Comparison of ENCODE assay signal across 20 cellular contexts in genomic region chr4:28386776-28387175, GRCh38.
DNase-seq lines count a peak whose midpoint lies in the region; ATAC-seq, FAIRE-seq and TF ChIP-seq lines count a peak whose summit lies in the region.
"Had no signal": no experiment of that assay in that cellular context is flagged by ENCODE, and none has a peak within 500 bp of the region (broad histone marks: within the 10 kb centered on the region; RNA-seq: fewer than 3 reads in every experiment).

No MANE protein-coding gene starts in this region.

- no peaks in the 10 kb centered on the region for H3K27me3 ChIP-seq in GM12878 (replicated peaks in 1 of 2; ENCODE audit: control insufficient read depth in 2 of 2, insufficient read depth in 2 of 2, low read length in 1 of 2)
- H3K27me3 ChIP-seq: BE2C had no signal

- H3K79me2 ChIP-seq in GM12878 (ENCODE audit: control insufficient read depth, insufficient read depth, low read length): no peaks in the 10 kb centered on the region

- SMC1A ChIA-PET in GM12878 (lab: Charles Lee; ENCODE audit: uncharacterized antibody, unreplicated experiment): interaction anchor here (1.0 to 2.5 kb wide), 3 partner anchors 138 to 174 kb away, joined by 3 to 16 read pairs (median 4); no protein-coding TSS in a partner anchor

- BruUV-seq in GM12878 (replicated peaks; lab: Mats Ljungman, UMichigan): no TSS peak

- no peak for FAIRE-seq in GM12891 (lab: Jason Lieb, UNC)
- FAIRE-seq in GM12878 (lab: Jason Lieb, UNC): no peak
- FAIRE-seq: H1 had no signal

- POLR2A ChIA-PET in GM12878 (lab: Charles Lee): interaction anchor here (0.8 kb wide), 1 partner anchor 358 kb away, joined by 4 read pairs; no protein-coding TSS in a partner anchor

- TF ChIP-seq POLR2A in GM12891 (IDR thresholded peaks at IDR 0.05; ENCODE audit: low read depth, low read length) (no peak), GM12878 (IDR thresholded peaks at IDR 0.05; ENCODE audit: low read depth, low read length) (no peak)

- no peak overlapping the region for H3K27ac ChIP-seq in GM12878 (ENCODE audit: control insufficient read depth, insufficient read depth)

- no peak overlapping the region for H3K9ac ChIP-seq in GM12878 (ENCODE audit: control insufficient read depth, insufficient read depth, low read length)

- H3K36me3 ChIP-seq in GM12878 (ENCODE audit: control insufficient read depth in 2 of 2, insufficient read depth in 2 of 2, low read length in 1 of 2): no peaks in the 10 kb centered on the region
- H3K36me3 ChIP-seq: BE2C, HAP-1 had no signal

- DNase-seq in NOMO-1 treated with DMSO at 0.1 percent for 48 hours (lab: John Stamatoyannopoulos, UW; ENCODE audit: unreplicated experiment): peak; percentile 8
- no peak for DNase-seq in NOMO-1 treated with dmso at 0.1 percent for 144 hours (lab: John Stamatoyannopoulos, UW; ENCODE audit: unreplicated experiment)
- DNase-seq in GM12891 (ENCODE audit: insufficient read length, low spot score): no peak
- DNase-seq in MV-4-11 (lab: John Stamatoyannopoulos, UW): peak; percentile 69
- no peak for DNase-seq in GM12878 (ENCODE audit: low read depth, low spot score)
- no peak for DNase-seq in NCI-H1694 treated with DMSO at 0.1 percent for 48 hours (lab: John Stamatoyannopoulos, UW)
- no peak for DNase-seq in amniotic stem cell (lab: John Stamatoyannopoulos, UW)
- no peak for DNase-seq in NCI-H1417 treated with DMSO at 0.1 percent for 48 hours (lab: John Stamatoyannopoulos, UW)
- DNase-seq: 8988T; BE2C; C1 segment of cervical spinal cord; CD4-positive, CD25-positive, alpha-beta regulatory T cell; CD8-positive, alpha-beta memory T cell; COR-L47; DMS 273 treated with DMSO at 0.1 percent for 48 hours; DMS53; DND-41; EL had no signal

- CTCF ChIA-PET in GM12878 (lab: Yijun Ruan, JAX): no interaction called here

- in situ Hi-C loops in GM12878 (cut with MboI): no loop called here

- no peaks in the 10 kb centered on the region for H3K4me1 ChIP-seq in GM12878 (ENCODE audit: control insufficient read depth, insufficient read depth, low read length)
- H3K4me1 ChIP-seq: BE2C, HAP-1 had no signal

- peak; percentile 63 for ATAC-seq in GM12878

- no peaks in the 10 kb centered on the region for H4K20me1 ChIP-seq in GM12878 (ENCODE audit: control insufficient read depth, insufficient read depth)

- TF ChIP-seq CTCF in GM12878 (IDR thresholded peaks at IDR 0.05 in 2 of 3, conservative IDR thresholded peaks at IDR 0.05 in 1 of 3; ENCODE audit: control insufficient read depth in 2 of 3, extremely low read depth in 1 of 3, insufficient read depth in 1 of 3, low read depth in 3 of 3, low read length in 3 of 3): no peak

- H2AFZ ChIP-seq in GM12878 (ENCODE audit: control insufficient read depth, low read depth, low read length): no peak overlapping the region

- TF ChIP-seq RAD21 in GM12878 (IDR thresholded peaks at IDR 0.05; ENCODE audit: insufficient read depth, low read depth, low read length): no peak

- no peaks in the 10 kb centered on the region for H3K9me3 ChIP-seq in GM12878 (replicated peaks; ENCODE audit: control insufficient read depth, insufficient read depth, low read length)
- H3K9me3 ChIP-seq: BE2C had no signal

- RAD21 ChIA-PET in GM12878 (lab: Charles Lee; ENCODE audit: unreplicated experiment): interaction anchor here (0.7 to 3.1 kb wide), 6 partner anchors 12 to 161 kb away, joined by 3 to 27 read pairs (median 6); no protein-coding TSS in a partner anchor

- TF ChIP-seq EP300 in GM12878 (IDR thresholded peaks at IDR 0.05; ENCODE audit: borderline replicate concordance in 1 of 2, control insufficient read depth in 1 of 2, low read depth in 2 of 2, low read length in 2 of 2): peak in 1 of 2 experiments; percentile 27; a peak in 1 of 4 replicates

- no peak overlapping the region for H3K4me2 ChIP-seq in GM12878 (ENCODE audit: control insufficient read depth, insufficient read depth)

- intact Hi-C loops in GM12878 (cut with micrococcal nuclease; ENCODE audit: unreplicated experiment): no loop called here

- no peak overlapping the region for H3K4me3 ChIP-seq in GM12878
- H3K4me3 ChIP-seq: HAP-1 had no signal

TF ChIP-seq in GM12891, 5 proteins besides CTCF, POLR2A, EP300 and RAD21:
- TF ChIP-seq POLR2AphosphoS5 (IDR thresholded peaks at IDR 0.05; ENCODE audit: low read depth, low read length): no peak
- 0 out of 2 replicates have a peak, but pooled peaks have one; percentile 10 for TF ChIP-seq SPI1 (IDR thresholded peaks at IDR 0.05; ENCODE audit: low read depth, low read length)
TF ChIP-seq in GM12891: peak in this region for 1.

TF ChIP-seq in GM12878, 131 proteins besides CTCF, POLR2A, EP300 and RAD21:
- TF ChIP-seq ATF3 (IDR thresholded peaks at IDR 0.05; ENCODE audit: borderline replicate concordance, extremely low read depth, low read depth, low read length) (no peak), ZNF24 (IDR thresholded peaks at IDR 0.05) (peak; percentile 65), RB1 (IDR thresholded peaks at IDR 0.05; ENCODE audit: borderline replicate concordance) (no peak), TARDBP (IDR thresholded peaks at IDR 0.05; ENCODE audit: borderline replicate concordance) (no peak), BMI1 (IDR thresholded peaks at IDR 0.05; ENCODE audit: borderline replicate concordance) (no peak), NFIC (IDR thresholded peaks at IDR 0.05; ENCODE audit: low read depth, low read length) (no peak), MTA2 (IDR thresholded peaks at IDR 0.05; ENCODE audit: low read depth) (peak; percentile 78), ZNF384 (IDR thresholded peaks at IDR 0.05; ENCODE audit: borderline replicate concordance, low read depth, low read length) (no peak), SPI1 (IDR thresholded peaks at IDR 0.05; ENCODE audit: borderline replicate concordance, insufficient read depth, low read depth, low read length) (peak; percentile 17; the same call in 1 of the 2 replicates), ATF7 (IDR thresholded peaks at IDR 0.05; ENCODE audit: low read depth) (peak; percentile 63), IKZF2 (IDR thresholded peaks at IDR 0.05) (peak; percentile 21 to 29; a peak in 1 of 4 replicates), RELB (IDR thresholded peaks at IDR 0.05; ENCODE audit: low read depth) (0 out of 2 replicates have a peak, but pooled peaks have one; percentile 45), CREM (IDR thresholded peaks at IDR 0.05; ENCODE audit: low read depth) (no peak)
TF ChIP-seq in GM12878: peak in this region for 6.

Comparison
In these comparisons a context has a peak if more than half of its experiments do, and no peak if none do; other contexts are left out.
1. DNase-seq: peak in NOMO-1 treated with DMSO at 0.1 percent for 48 hours (single experiment) and MV-4-11 (single experiment); none in NOMO-1 treated with dmso at 0.1 percent for 144 hours (single experiment), GM12891 (single experiment), GM12878 (single experiment), NCI-H1694 treated with DMSO at 0.1 percent for 48 hours (single experiment), amniotic stem cell (single experiment) and NCI-H1417 treated with DMSO at 0.1 percent for 48 hours (single experiment).